ENCODE assay signal across 22 cellular contexts in the genomic region with DNA sequence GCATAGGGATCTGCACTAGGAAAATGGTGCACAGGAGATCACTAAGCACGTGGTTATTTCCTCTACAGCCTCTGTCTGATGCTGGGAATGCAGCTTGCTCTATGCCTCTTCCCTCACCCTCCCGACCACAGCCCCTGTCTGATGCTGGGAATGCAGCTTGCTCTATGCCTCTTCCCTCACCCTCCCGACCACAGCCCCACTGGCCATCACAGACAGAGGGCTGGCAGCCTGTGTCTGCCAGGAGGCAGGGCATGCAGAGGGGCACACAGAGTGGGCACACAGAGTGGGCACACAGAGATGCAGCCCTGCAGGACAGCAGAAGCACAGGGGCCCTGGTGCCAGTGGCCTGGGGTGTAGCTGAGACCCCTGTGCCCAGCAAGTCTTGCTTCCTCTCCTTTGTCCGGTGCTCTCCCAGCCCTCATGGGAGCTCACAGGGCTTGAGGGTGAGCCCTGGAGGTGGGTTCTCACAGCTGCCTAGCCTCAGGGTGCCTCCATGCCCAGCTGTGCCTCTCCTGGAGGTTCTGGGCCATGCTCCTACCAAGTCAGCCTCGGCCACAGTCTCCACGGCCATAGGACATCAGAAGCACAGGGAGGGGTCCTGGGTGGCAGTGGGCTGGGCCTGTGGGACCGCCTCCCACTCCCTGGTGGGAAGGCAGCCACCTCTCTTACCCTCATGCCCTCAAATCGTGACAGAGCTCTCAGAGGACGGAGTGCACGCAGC.
"Had no signal": no experiment of that assay in that cellular context is flagged by ENCODE, and none has a peak within 500 bp of the region (broad histone marks: within the 10 kb centered on the region; RNA-seq: fewer than 3 reads in every experiment).

No MANE protein-coding gene starts in this region.

- H3K4me3 ChIP-seq: colonic mucosa, gastroesophageal sphincter, neural progenitor cell, prostate gland, skin epidermis, stomach, suprapubic skin, tibial nerve, uterus had no signal

- H3K36me3 Mint-ChIP-seq: activated naive CD8-positive, alpha-beta T cell treated with anti-CD3 and anti-CD28 coated beads for 36 hours; naive thymus-derived CD8-positive, alpha-beta T cell; stimulated activated memory B cell treated with anti-CD40 and anti-IgM and Interleukin-4, amounts not matched to agents 10 μg/mL and 1 μg/mL and 100 μg/mL, for 72 hours had no signal

- H3K4me1 Mint-ChIP-seq: activated CD4-positive, alpha-beta T cell treated with anti-CD3 and anti-CD28 coated beads for 36 hours; activated naive CD8-positive, alpha-beta T cell treated with anti-CD3 and anti-CD28 coated beads for 36 hours; central memory CD8-positive, alpha-beta T cell; neural progenitor cell; stimulated activated memory B cell treated with anti-CD40 and anti-IgM and Interleukin-4, amounts not matched to agents 10 μg/mL and 1 μg/mL and 100 μg/mL, for 72 hours had no signal

- H3K27me3 Mint-ChIP-seq: activated CD4-positive, alpha-beta T cell treated with anti-CD3 and anti-CD28 coated beads for 36 hours; activated naive CD8-positive, alpha-beta T cell treated with anti-CD3 and anti-CD28 coated beads for 36 hours had no signal

- H3K4me3 Mint-ChIP-seq: activated CD4-positive, alpha-beta T cell treated with anti-CD3 and anti-CD28 coated beads for 36 hours; activated naive CD8-positive, alpha-beta T cell treated with anti-CD3 and anti-CD28 coated beads for 36 hours; activated T-helper 1 cell treated with anti-CD3 and anti-CD28 coated beads, Interleukin-12 subunit alpha, Interleukin-12 subunit beta, Interleukin-2, Interleukin-4 antibody, amounts not matched to agents 30 ng/mL and 10 ng/mL and 1 ng/mL, durations not matched to agents 14 hours and 24 hours and 36 hours; central memory CD8-positive, alpha-beta T cell; naive thymus-derived CD8-positive, alpha-beta T cell; neural progenitor cell; stimulated activated memory B cell treated with anti-CD40 and anti-IgM and Interleukin-4, amounts not matched to agents 10 μg/mL and 1 μg/mL and 100 μg/mL, for 72 hours had no signal

- H3K27ac Mint-ChIP-seq: activated CD4-positive, alpha-beta T cell treated with anti-CD3 and anti-CD28 coated beads for 36 hours; activated naive CD8-positive, alpha-beta T cell treated with anti-CD3 and anti-CD28 coated beads for 36 hours; activated T-helper 1 cell treated with anti-CD3 and anti-CD28 coated beads, Interleukin-12 subunit alpha, Interleukin-12 subunit beta, Interleukin-2, Interleukin-4 antibody, amounts not matched to agents 30 ng/mL and 10 ng/mL and 1 ng/mL, durations not matched to agents 14 hours and 24 hours and 36 hours; naive thymus-derived CD8-positive, alpha-beta T cell; neural progenitor cell; stimulated activated memory B cell treated with anti-CD40 and anti-IgM and Interleukin-4, amounts not matched to agents 10 μg/mL and 1 μg/mL and 100 μg/mL, for 72 hours had no signal

- H3K4me1 ChIP-seq: colonic mucosa, gastroesophageal sphincter, neural progenitor cell, prostate gland, stomach, suprapubic skin, uterus had no signal

- H3K9me3 Mint-ChIP-seq: activated naive CD8-positive, alpha-beta T cell treated with anti-CD3 and anti-CD28 coated beads for 36 hours; activated T-helper 1 cell treated with anti-CD3 and anti-CD28 coated beads, Interleukin-12 subunit alpha, Interleukin-12 subunit beta, Interleukin-2, Interleukin-4 antibody, amounts not matched to agents 30 ng/mL and 10 ng/mL and 1 ng/mL, durations not matched to agents 14 hours and 24 hours and 36 hours; central memory CD8-positive, alpha-beta T cell; neural progenitor cell; stimulated activated memory B cell treated with anti-CD40 and anti-IgM and Interleukin-4, amounts not matched to agents 10 μg/mL and 1 μg/mL and 100 μg/mL, for 72 hours had no signal

- H3K27me3 ChIP-seq: colonic mucosa, gastroesophageal sphincter, neural progenitor cell, stomach, suprapubic skin, tibial nerve, uterus had no signal

- H3K9me3 ChIP-seq: colonic mucosa, gastroesophageal sphincter, prostate gland, stomach, suprapubic skin, tibial nerve, uterus had no signal

- DNase-seq: activated CD4-positive, alpha-beta T cell treated with anti-CD3 and anti-CD28 coated beads for 36 hours; activated CD4-positive, alpha-beta T cell treated with anti-CD3 and anti-CD28 coated beads, Interleukin-2, amount 50 U/mL, for 48 hours; activated naive CD8-positive, alpha-beta T cell treated with anti-CD3 and anti-CD28 coated beads for 36 hours; colonic mucosa; hypothalamus; left cardiac atrium; mesendoderm; right cardiac atrium; stimulated activated CD4-positive, alpha-beta T cell treated with anti-CD3 and anti-CD28 coated beads, Interleukin-2, amount 100 ng/mL, for 24 hours; stomach; T-helper 9 cell; uterus had no signal

- H3K27ac ChIP-seq: colonic mucosa, gastroesophageal sphincter, neural progenitor cell, prostate gland, skin epidermis, stomach, suprapubic skin, tibial nerve, uterus had no signal

- H3K36me3 ChIP-seq: colonic mucosa, gastroesophageal sphincter, neural progenitor cell, prostate gland, stomach, suprapubic skin, uterus had no signal
